ENCODE assay signal across 26 cellular contexts in genomic region chr12:120733574-120733973, GRCh38. TPM values are rescaled to one million over a fixed set of nuclear protein-coding genes. Genes with fewer than 3 reads are reported as not detected.
A peak's percentile ranks its signal among the peaks of the same experiment; 100 is the strongest.
DNase-seq lines count a peak whose midpoint lies in the region; ATAC-seq, FAIRE-seq and TF ChIP-seq lines count a peak whose summit lies in the region.
"Had no signal": no experiment of that assay in that cellular context is flagged by ENCODE, and none has a peak within 500 bp of the region (broad histone marks: within the 10 kb centered on the region; RNA-seq: fewer than 3 reads in every experiment).

No MANE protein-coding gene starts in this region.

- CTCF ChIA-PET in HepG2 (lab: Yijun Ruan, JAX; ENCODE audit: low intra/inter-chr PET ratio, low total read pairs), result no interaction called here
- CTCF ChIA-PET in GM12878 (lab: Yijun Ruan, JAX), result no interaction called here
- CTCF ChIA-PET in SK-N-SH (lab: Yijun Ruan, JAX), result no interaction called here

- H4K20me1 ChIP-seq in HepG2 (ENCODE audit: insufficient read depth, low read length), result no peaks in the 10 kb centered on the region
- H4K20me1 ChIP-seq in GM12878 (ENCODE audit: control insufficient read depth, insufficient read depth), result no peaks in the 10 kb centered on the region
- no peaks in the 10 kb centered on the region for H4K20me1 ChIP-seq in SK-N-SH (ENCODE audit: insufficient read depth)

- DNase-seq in HepG2 (ENCODE audit: low spot score), result no peak
- no peak for DNase-seq in right lobe of liver
- no peak for DNase-seq in GM12878 (ENCODE audit: low read depth, low spot score)
- peak; percentile 33 for DNase-seq in spleen
- no peak for DNase-seq in NCI-H1694 (lab: John Stamatoyannopoulos, UW)
- DNase-seq in SK-N-SH, result no peak
- DNase-seq: 8988T; ACHN; AML-193; BE2C; CD4-positive, alpha-beta T cell; CD8-positive, alpha-beta memory T cell; DMS 273 treated with DMSO at 0.1 percent for 48 hours; DMS79; EL; GDM1; H9; HFFc6 had no signal

- TF ChIP-seq POLR2A in HepG2 (IDR thresholded peaks at IDR 0.05; ENCODE audit: insufficient read depth in 1 of 2, low read depth in 2 of 2, low read length in 2 of 2) (no peak), right lobe of liver (IDR thresholded peaks at IDR 0.05) (no peak), GM12878 (IDR thresholded peaks at IDR 0.05; ENCODE audit: low read depth, low read length) (no peak), spleen (IDR thresholded peaks at IDR 0.05) (no peak)

- BruUV-seq in HepG2 (replicated peaks; lab: Mats Ljungman, UMichigan), result no TSS peak
- BruUV-seq in GM12878 (replicated peaks; lab: Mats Ljungman, UMichigan), result no TSS peak

- no peak overlapping the region for H3K4me2 ChIP-seq in HepG2 (ENCODE audit: low read depth, low read length)
- no peak overlapping the region for H3K4me2 ChIP-seq in GM12878 (ENCODE audit: control insufficient read depth, insufficient read depth)
- no peak overlapping the region for H3K4me2 ChIP-seq in SK-N-SH
- H3K4me2 ChIP-seq: A549; BLaER1 treated with 17β-estradiol and CSF1 and Interleukin-3, amounts not matched to agents 10 nM and 100 nM; GM23338 had no signal

- no peaks in the 10 kb centered on the region for H3K9me2 ChIP-seq in SK-N-SH

- H2AFZ ChIP-seq in HepG2 (ENCODE audit: low read length), result no peak overlapping the region
- no peak overlapping the region for H2AFZ ChIP-seq in GM12878 (ENCODE audit: control insufficient read depth, low read depth, low read length)
- H2AFZ ChIP-seq in SK-N-SH (ENCODE audit: low read depth), result no peak overlapping the region
- H2AFZ ChIP-seq: GM23338 had no signal

- H3K27ac ChIP-seq in HepG2 (ENCODE audit: extremely low read length, insufficient read depth, low read length) (no peak overlapping the region), right lobe of liver (no peak overlapping the region), GM12878 (ENCODE audit: control insufficient read depth, insufficient read depth) (no peak overlapping the region), spleen (no peak overlapping the region), SK-N-SH (ENCODE audit: low read depth in 2 of 2, low read length in 1 of 2) (no peak overlapping the region)
- H3K27ac ChIP-seq: A549; BLaER1 treated with 17β-estradiol and CSF1 and Interleukin-3, amounts not matched to agents 10 nM and 100 nM had no signal

- ATAC-seq in HepG2 (no peak), right lobe of liver (no peak), GM12878 (no peak), GM21619 (IDR thresholded peaks at IDR 0.05; ENCODE audit: unreplicated experiment) (no peak)
- ATAC-seq: A549, GM23338, HCT116 had no signal

- H3K9ac ChIP-seq in HepG2 (ENCODE audit: insufficient read depth, low read depth, low read length) (no peak overlapping the region), GM12878 (ENCODE audit: control insufficient read depth, insufficient read depth, low read length) (no peak overlapping the region), SK-N-SH (no peak overlapping the region)
- H3K9ac ChIP-seq: BLaER1 treated with 17β-estradiol and CSF1 and Interleukin-3, amounts not matched to agents 10 nM and 100 nM had no signal

- H3K79me2 ChIP-seq in HepG2 (ENCODE audit: insufficient read depth, low read length) (no peaks in the 10 kb centered on the region), GM12878 (ENCODE audit: control insufficient read depth, insufficient read depth, low read length) (no peaks in the 10 kb centered on the region), SK-N-SH (ENCODE audit: insufficient read depth) (no peaks in the 10 kb centered on the region)

- H3K4me3 ChIP-seq in HepG2 (replicated peaks in 1 of 3; ENCODE audit: insufficient read depth in 1 of 3, low read depth in 2 of 3, low read length in 3 of 3), result no peak overlapping the region
- no peak overlapping the region for H3K4me3 ChIP-seq in right lobe of liver
- H3K4me3 ChIP-seq in GM12878, result no peak overlapping the region
- no peak overlapping the region for H3K4me3 ChIP-seq in spleen
- H3K4me3 ChIP-seq in SK-N-SH (ENCODE audit: low read depth in 2 of 2, low read length in 1 of 2), result no peak overlapping the region
- H3K4me3 ChIP-seq: A549; BLaER1 treated with 17β-estradiol and CSF1 and Interleukin-3, amounts not matched to agents 10 nM and 100 nM; GM23338 had no signal

- POLR2A ChIA-PET in HepG2 (lab: Yijun Ruan, JAX) (no interaction called here), GM12878 (lab: Charles Lee) (no interaction called here), SK-N-SH (lab: Yijun Ruan, JAX) (no interaction called here)

- 96% methylated on average over 2 of the region's 3 CpGs for WGBS in HepG2 (ENCODE audit: low lambda C conversion rate)
- WGBS in right lobe of liver (ENCODE audit: insufficient coverage, low coverage, low lambda C conversion rate, missing lambda C conversion rate), result 90% methylated on average over 2 of the region's 3 CpGs
- WGBS in GM12878 (ENCODE audit: insufficient coverage, insufficient replicate concordance, low lambda C conversion rate, missing lambda C conversion rate), result 64% methylated on average over 3 of the region's 3 CpGs
- 84 to 94% (median 88%) methylated on average over 3 of the region's 3 CpGs for WGBS in spleen, 5 donors
- WGBS in SK-N-SH (ENCODE audit: low lambda C conversion rate), result 84% methylated on average over 3 of the region's 3 CpGs

- H3K36me3 ChIP-seq in HepG2 (replicated peaks in 1 of 2; ENCODE audit: control insufficient read depth in 1 of 2, insufficient read depth in 2 of 2, low read length in 2 of 2) (peaks cover 7 to 13% of the 10 kb centered on the region in 2 experiments; a peak in 4 of 5 replicates), right lobe of liver (peaks cover 0 to 17% (median 0%) of the 10 kb centered on the region in 4 donors), GM12878 (ENCODE audit: control insufficient read depth in 2 of 2, insufficient read depth in 2 of 2, low read length in 1 of 2) (0 out of 4 replicates have a peak, but pooled peaks cover 0 to 1% of the 10 kb centered on the region in 2 experiments), spleen (peaks cover 0 to 75% (median 20%) of the 10 kb centered on the region in 6 donors), SK-N-SH (replicated peaks in 1 of 2; ENCODE audit: control insufficient read depth in 1 of 2, insufficient read depth in 2 of 2, low read length in 1 of 2) (no peaks in the 10 kb centered on the region)
- H3K36me3 ChIP-seq: BE2C had no signal

- no peak for TF ChIP-seq CTCF in HepG2 (CRISPR knock-in tag; IDR thresholded peaks at IDR 0.05)
- TF ChIP-seq CTCF in right lobe of liver (IDR thresholded peaks at IDR 0.05), result no peak
- no peak for TF ChIP-seq CTCF in GM12878 (IDR thresholded peaks at IDR 0.05 in 2 of 3, conservative IDR thresholded peaks at IDR 0.05 in 1 of 3; ENCODE audit: control insufficient read depth in 2 of 3, extremely low read depth in 1 of 3, insufficient read depth in 1 of 3, low read depth in 3 of 3, low read length in 3 of 3)
- TF ChIP-seq CTCF in spleen (IDR thresholded peaks at IDR 0.05 in 8 of 11, conservative IDR thresholded peaks at IDR 0.05 in 3 of 11), result no peak
- no peak for TF ChIP-seq CTCF in SK-N-SH (IDR thresholded peaks at IDR 0.05)

- no peaks in the 10 kb centered on the region for H3K4me1 ChIP-seq in HepG2 (ENCODE audit: insufficient read depth, low read length)
- peaks cover 0 to 8% (median 0%) of the 10 kb centered on the region in 4 donors for H3K4me1 ChIP-seq in right lobe of liver
- H3K4me1 ChIP-seq in GM12878 (ENCODE audit: control insufficient read depth, insufficient read depth, low read length), result no peaks in the 10 kb centered on the region
- peaks cover 0 to 6% (median under 1%) of the 10 kb centered on the region in 6 donors for H3K4me1 ChIP-seq in spleen
- no peaks in the 10 kb centered on the region for H3K4me1 ChIP-seq in SK-N-SH (ENCODE audit: control insufficient read depth in 1 of 2, insufficient read depth in 2 of 2, low read depth in 1 of 2, low read length in 1 of 2)
- H3K4me1 ChIP-seq: A549; BE2C; BLaER1 treated with 17β-estradiol and CSF1 and Interleukin-3, amounts not matched to agents 10 nM and 100 nM had no signal

- SMC1A ChIA-PET in GM12878 (lab: Charles Lee; ENCODE audit: uncharacterized antibody, unreplicated experiment), result no interaction called here

- TF ChIP-seq EP300 in HepG2 (IDR thresholded peaks at IDR 0.05; ENCODE audit: low read depth in 2 of 2, low read length in 2 of 2), result no peak
- TF ChIP-seq EP300 in HepG2 (CRISPR knock-in tag; IDR thresholded peaks at IDR 0.05; ENCODE audit: borderline replicate concordance), result no peak
- TF ChIP-seq EP300 in GM12878 (IDR thresholded peaks at IDR 0.05; ENCODE audit: borderline replicate concordance in 1 of 2, control insufficient read depth in 1 of 2, low read depth in 2 of 2, low read length in 2 of 2), result no peak
- no peak for TF ChIP-seq EP300 in SK-N-SH (IDR thresholded peaks at IDR 0.05; ENCODE audit: borderline replicate concordance in 1 of 2, low read depth in 1 of 2, low read length in 1 of 2)

- H3K27me3 ChIP-seq in HepG2 (ENCODE audit: control insufficient read depth in 1 of 2, insufficient read depth in 2 of 2, low read length in 2 of 2), result no peaks in the 10 kb centered on the region
- no peaks in the 10 kb centered on the region for H3K27me3 ChIP-seq in right lobe of liver
- H3K27me3 ChIP-seq in GM12878 (replicated peaks in 1 of 2; ENCODE audit: control insufficient read depth in 2 of 2, insufficient read depth in 2 of 2, low read length in 1 of 2), result no peaks in the 10 kb centered on the region
- H3K27me3 ChIP-seq in spleen (replicated peaks in 1 of 7), result no peaks in the 10 kb centered on the region
- no peaks in the 10 kb centered on the region for H3K27me3 ChIP-seq in SK-N-SH (ENCODE audit: insufficient read depth)
- H3K27me3 ChIP-seq: BE2C; BLaER1 treated with 17β-estradiol and CSF1 and Interleukin-3, amounts not matched to agents 10 nM and 100 nM had no signal

- in situ Hi-C loops in HepG2 (cut with HindIII; ENCODE audit: extremely low pct_ligation_motif_present, low pct_unique_long_range_greater_than_20kb), result no loop called here
- in situ Hi-C loops in GM12878 (cut with MboI), result no loop called here

- H3F3A ChIP-seq in SK-N-SH (replicated peaks; ENCODE audit: insufficient read depth), result no peaks in the 10 kb centered on the region

- intact Hi-C loops in HepG2 (cut with micrococcal nuclease; ENCODE audit: unreplicated experiment) (no loop called here), right lobe of liver (cut with DNase I) (no loop called here), GM12878 (cut with micrococcal nuclease; ENCODE audit: unreplicated experiment) (no loop called here), spleen (cut with DNase I; ENCODE audit: low total_unique reads) (no loop called here)

- RAD21 ChIA-PET in GM12878 (lab: Charles Lee; ENCODE audit: unreplicated experiment), result no interaction called here

- H3K9me3 ChIP-seq in HepG2 (ENCODE audit: low read length) (no peaks in the 10 kb centered on the region), right lobe of liver (no peaks in the 10 kb centered on the region), GM12878 (replicated peaks; ENCODE audit: control insufficient read depth, insufficient read depth, low read length) (no peaks in the 10 kb centered on the region), spleen (no peaks in the 10 kb centered on the region), SK-N-SH (no peaks in the 10 kb centered on the region)
- H3K9me3 ChIP-seq: A549, BE2C had no signal

- FAIRE-seq in HepG2 (lab: Jason Lieb, UNC), result no peak
- FAIRE-seq in GM12878 (lab: Jason Lieb, UNC), result no peak
- FAIRE-seq: A549, D721Med, GM12892, GM19239 had no signal

- TF ChIP-seq RAD21 in HepG2 (CRISPR knock-in tag; IDR thresholded peaks at IDR 0.05) (no peak), GM12878 (IDR thresholded peaks at IDR 0.05; ENCODE audit: insufficient read depth, low read depth, low read length) (no peak), SK-N-SH (IDR thresholded peaks at IDR 0.05; ENCODE audit: low read length) (no peak)

RNA-seq across cellular contexts. Expression of gene ACADS, which starts 7.9 kb away (rescaled TPM):
- total RNA-seq in HepG2 (2016; rRNA removed; fragmentation: Illumina TruSeq; extraction: Trizol) (22.4 and 27.7 TPM in 2 replicates), right lobe of liver (100 to 1,000 TPM in 5 of 6 experiments, 10 to 100 TPM in 1; 94.1 to 172 (median 156) TPM), GM12878 (2014; rRNA removed) (17.1 and 18.1 TPM in 2 replicates), GM12878 (2014; rRNA removed; fragmentation: Illumina TruSeq; extraction: Trizol) (4.1 and 5.0 TPM in 2 replicates), GM12878 (2021) (14.7 and 15.4 TPM in 2 replicates), spleen (10 to 100 TPM; 21.4 to 55.1 (median 35.1) TPM)
- 6.0 and 6.3 TPM in 2 replicates for total RNA-seq in HepG2 (2016; cell fraction: cytosol; rRNA removed; fragmentation: Illumina TruSeq; extraction: Trizol; ENCODE audit: low read depth)
- 23.1 and 29.1 TPM in 2 replicates for total RNA-seq in HepG2 (2016; cell fraction: insoluble cytoplasmic fraction; rRNA removed; fragmentation: Illumina TruSeq; extraction: Trizol)
- 9.4 and 9.6 TPM in 2 replicates for total RNA-seq in HepG2 (2016; cell fraction: membrane; rRNA removed; fragmentation: Illumina TruSeq; extraction: Trizol)
- total RNA-seq in HepG2 (2016; cell fraction: nucleus; rRNA removed; fragmentation: Illumina TruSeq; extraction: Trizol), result 15.4 and 17.9 TPM in 2 replicates
- polyA plus RNA-seq in HepG2 (2011; rRNA removed) (17.4 and 25.4 TPM in 2 replicates), GM12878 (2011; rRNA removed) (2.6 and 5.0 TPM in 2 replicates), GM12878 (2014; fragmentation: Illumina TruSeq; extraction: Trizol) (0.40 and 2.4 TPM in 2 replicates), GM12878 (2014; fragmentation: Nextera tagmentation; extraction: Ambion mirVana) (under 1 TPM; 0.05 to 0.38 TPM), GM12878 (2014; rRNA removed) (15.3 and 16.0 TPM in 2 replicates), GM12878 (2016; fragmentation: Nextera tagmentation; extraction: Ambion mirVana) (10 to 100 TPM; 16.5 to 18.1 TPM), spleen (10 to 100 TPM; 21.2 to 66.4 (median 40.1) TPM), SK-N-SH (2012; rRNA removed) (4.5 and 4.9 TPM in 2 replicates)
- polyA plus RNA-seq in HepG2 (2011; cell fraction: cytosol; rRNA removed), result 18.0 and 24.2 TPM in 2 replicates
- 56.5 and 57.9 TPM in 2 replicates for polyA plus RNA-seq in HepG2 (2011; cell fraction: nucleus; rRNA removed)
- polyA plus RNA-seq in HepG2 (2012), result 16.1 and 18.5 TPM in 2 replicates
- 4.5 and 4.6 TPM in 2 replicates for polyA plus RNA-seq in HepG2 (2016; cell fraction: cytosol; fragmentation: Illumina TruSeq; extraction: Trizol; ENCODE audit: low read depth)
- 17.0 and 22.0 TPM in 2 replicates for polyA plus RNA-seq in HepG2 (2016; cell fraction: insoluble cytoplasmic fraction; fragmentation: Illumina TruSeq; extraction: Trizol; ENCODE audit: low read depth)
- 5.6 and 5.7 TPM in 2 replicates for polyA plus RNA-seq in HepG2 (2016; cell fraction: membrane; fragmentation: Illumina TruSeq; extraction: Trizol; ENCODE audit: low read depth)
- 30.9 and 31.9 TPM in 2 replicates for polyA plus RNA-seq in HepG2 (2016; cell fraction: nucleus; fragmentation: Illumina TruSeq; extraction: Trizol; ENCODE audit: insufficient read depth, low read depth)
- 6.9 and 23.2 TPM in 2 replicates for polyA minus RNA-seq in HepG2 (2011; rRNA and poly(A)+ RNA removed; ENCODE audit: low replicate concordance)
- polyA minus RNA-seq in HepG2 (2011; cell fraction: cytosol; rRNA and poly(A)+ RNA removed), result 15.2 and 16.1 TPM in 2 replicates
- polyA minus RNA-seq in HepG2 (2011; cell fraction: nucleus; rRNA and poly(A)+ RNA removed), result 9.3 and 10.6 TPM in 2 replicates
- 7.3 and 9.4 TPM in 2 replicates for total RNA-seq in GM12878 (2013; cell fraction: nucleolus; rRNA removed)
- polyA plus RNA-seq in GM12878 (2011; ENCODE audit: low read depth), result 3.6 TPM
- polyA plus RNA-seq in GM12878 (2011; cell fraction: cytosol; rRNA removed), result 8.0 and 11.7 TPM in 2 replicates
- polyA plus RNA-seq in GM12878 (2011; cell fraction: nucleus; rRNA removed), result 22.4 and 23.8 TPM in 2 replicates
- 14.1 and 16.9 TPM in 2 replicates for polyA plus RNA-seq in GM12878 (2012)
- 1.4 and 6.0 TPM in 2 replicates for polyA minus RNA-seq in GM12878 (2011; rRNA and poly(A)+ RNA removed)
- polyA minus RNA-seq in GM12878 (2011; cell fraction: cytosol; rRNA and poly(A)+ RNA removed), result 3.6 TPM in 2 replicates
- polyA minus RNA-seq in GM12878 (2011; cell fraction: nucleus; rRNA and poly(A)+ RNA removed), result 4.0 and 4.1 TPM in 2 replicates
- 1.3 and 2.9 TPM in 2 replicates for polyA plus RNA-seq in SK-N-SH (2012; cell fraction: cytosol; rRNA removed)
- 17.0 and 23.0 TPM in 2 replicates for polyA plus RNA-seq in SK-N-SH (2012; cell fraction: nucleus; rRNA removed)

RNA-seq across cellular contexts. Expression of gene UNC119B, which starts 23.3 kb away (rescaled TPM):
- 19.6 and 30.7 TPM in 2 replicates for total RNA-seq in HepG2 (2016; rRNA removed; fragmentation: Illumina TruSeq; extraction: Trizol)
- total RNA-seq in HepG2 (2016; cell fraction: cytosol; rRNA removed; fragmentation: Illumina TruSeq; extraction: Trizol; ENCODE audit: low read depth), result 4.9 and 5.2 TPM in 2 replicates
- total RNA-seq in HepG2 (2016; cell fraction: insoluble cytoplasmic fraction; rRNA removed; fragmentation: Illumina TruSeq; extraction: Trizol), result 20.3 and 28.2 TPM in 2 replicates
- total RNA-seq in HepG2 (2016; cell fraction: membrane; rRNA removed; fragmentation: Illumina TruSeq; extraction: Trizol), result 13.5 and 13.6 TPM in 2 replicates
- 15.8 and 19.8 TPM in 2 replicates for total RNA-seq in HepG2 (2016; cell fraction: nucleus; rRNA removed; fragmentation: Illumina TruSeq; extraction: Trizol)
- 18.6 and 19.7 TPM in 2 replicates for polyA plus RNA-seq in HepG2 (2011; rRNA removed)
- polyA plus RNA-seq in HepG2 (2011; cell fraction: cytosol; rRNA removed), result 14.9 and 17.8 TPM in 2 replicates
- polyA plus RNA-seq in HepG2 (2011; cell fraction: nucleus; rRNA removed), result 19.3 and 19.7 TPM in 2 replicates
- 16.7 and 17.6 TPM in 2 replicates for polyA plus RNA-seq in HepG2 (2012)
- polyA plus RNA-seq in HepG2 (2016; cell fraction: cytosol; fragmentation: Illumina TruSeq; extraction: Trizol; ENCODE audit: low read depth), result 3.8 and 4.1 TPM in 2 replicates
- 27.6 and 27.9 TPM in 2 replicates for polyA plus RNA-seq in HepG2 (2016; cell fraction: insoluble cytoplasmic fraction; fragmentation: Illumina TruSeq; extraction: Trizol; ENCODE audit: low read depth)
- polyA plus RNA-seq in HepG2 (2016; cell fraction: membrane; fragmentation: Illumina TruSeq; extraction: Trizol; ENCODE audit: low read depth), result 9.0 TPM in 2 replicates
- polyA plus RNA-seq in HepG2 (2016; cell fraction: nucleus; fragmentation: Illumina TruSeq; extraction: Trizol; ENCODE audit: insufficient read depth, low read depth), result 25.6 and 26.1 TPM in 2 replicates
- 27.6 and 29.3 TPM in 2 replicates for polyA minus RNA-seq in HepG2 (2011; rRNA and poly(A)+ RNA removed; ENCODE audit: low replicate concordance)
- 14.1 and 15.8 TPM in 2 replicates for polyA minus RNA-seq in HepG2 (2011; cell fraction: cytosol; rRNA and poly(A)+ RNA removed)
- polyA minus RNA-seq in HepG2 (2011; cell fraction: nucleus; rRNA and poly(A)+ RNA removed), result 11.6 and 11.8 TPM in 2 replicates
- 10 to 100 TPM in 1 of 6 experiments, 1 to 10 TPM in 5; 4.7 to 10.2 (median 6.6) TPM for total RNA-seq in right lobe of liver
- 19.8 and 23.2 TPM in 2 replicates for total RNA-seq in GM12878 (2013; cell fraction: nucleolus; rRNA removed)
- total RNA-seq in GM12878 (2014; rRNA removed), result 8.7 and 10.3 TPM in 2 replicates
- 10.1 and 10.6 TPM in 2 replicates for total RNA-seq in GM12878 (2014; rRNA removed; fragmentation: Illumina TruSeq; extraction: Trizol)
- 22.4 and 23.3 TPM in 2 replicates for total RNA-seq in GM12878 (2021)
- polyA plus RNA-seq in GM12878 (2011; ENCODE audit: low read depth), result 13.1 TPM
- polyA plus RNA-seq in GM12878 (2011; rRNA removed), result 31.5 and 31.7 TPM in 2 replicates
- 27.5 and 28.4 TPM in 2 replicates for polyA plus RNA-seq in GM12878 (2011; cell fraction: cytosol; rRNA removed)
- polyA plus RNA-seq in GM12878 (2011; cell fraction: nucleus; rRNA removed), result 35.2 and 38.9 TPM in 2 replicates
- 13.6 and 16.4 TPM in 2 replicates for polyA plus RNA-seq in GM12878 (2012)
- polyA plus RNA-seq in GM12878 (2014; fragmentation: Illumina TruSeq; extraction: Trizol), result 16.3 and 17.9 TPM in 2 replicates
- polyA plus RNA-seq in GM12878 (2014; fragmentation: Nextera tagmentation; extraction: Ambion mirVana), result 1 to 10 TPM; 4.3 to 8.5 TPM
- polyA plus RNA-seq in GM12878 (2014; rRNA removed), result 20.8 and 23.9 TPM in 2 replicates
- polyA plus RNA-seq in GM12878 (2016; fragmentation: Nextera tagmentation; extraction: Ambion mirVana), result 1 to 10 TPM; 5.9 to 7.6 TPM
- polyA minus RNA-seq in GM12878 (2011; rRNA and poly(A)+ RNA removed), result 27.7 and 28.8 TPM in 2 replicates
- polyA minus RNA-seq in GM12878 (2011; cell fraction: cytosol; rRNA and poly(A)+ RNA removed), result 6.5 and 10.8 TPM in 2 replicates
- 13.2 and 18.2 TPM in 2 replicates for polyA minus RNA-seq in GM12878 (2011; cell fraction: nucleus; rRNA and poly(A)+ RNA removed)
- 10 to 100 TPM; 13.0 to 32.2 (median 29.8) TPM for total RNA-seq in spleen
- polyA plus RNA-seq in spleen, result 10 to 100 TPM in 1 of 3 donors, 1 to 10 TPM in 2; 5.5 to 17.3 (median 8.1) TPM
- polyA plus RNA-seq in SK-N-SH (2012; rRNA removed), result 23.6 and 32.0 TPM in 2 replicates
- 25.3 and 28.0 TPM in 2 replicates for polyA plus RNA-seq in SK-N-SH (2012; cell fraction: cytosol; rRNA removed)
- polyA plus RNA-seq in SK-N-SH (2012; cell fraction: nucleus; rRNA removed), result 23.7 and 28.0 TPM in 2 replicates

RNA-seq across cellular contexts. Expression of gene MLEC, which starts 46.6 kb away (rescaled TPM):
- total RNA-seq in HepG2 (2016; rRNA removed; fragmentation: Illumina TruSeq; extraction: Trizol), result 95.5 and 156 TPM in 2 replicates
- total RNA-seq in HepG2 (2016; cell fraction: cytosol; rRNA removed; fragmentation: Illumina TruSeq; extraction: Trizol; ENCODE audit: low read depth), result 31.1 and 43.3 TPM in 2 replicates
- total RNA-seq in HepG2 (2016; cell fraction: insoluble cytoplasmic fraction; rRNA removed; fragmentation: Illumina TruSeq; extraction: Trizol), result 92.5 and 153 TPM in 2 replicates
- total RNA-seq in HepG2 (2016; cell fraction: membrane; rRNA removed; fragmentation: Illumina TruSeq; extraction: Trizol), result 74.8 and 84.9 TPM in 2 replicates
- total RNA-seq in HepG2 (2016; cell fraction: nucleus; rRNA removed; fragmentation: Illumina TruSeq; extraction: Trizol), result 133 and 164 TPM in 2 replicates
- 35.3 and 49.8 TPM in 2 replicates for polyA plus RNA-seq in HepG2 (2011; rRNA removed)
- polyA plus RNA-seq in HepG2 (2011; cell fraction: cytosol; rRNA removed), result 26.8 and 37.8 TPM in 2 replicates
- polyA plus RNA-seq in HepG2 (2011; cell fraction: nucleus; rRNA removed), result 18.9 and 25.8 TPM in 2 replicates
- 53.8 and 55.5 TPM in 2 replicates for polyA plus RNA-seq in HepG2 (2012)
- polyA plus RNA-seq in HepG2 (2016; cell fraction: cytosol; fragmentation: Illumina TruSeq; extraction: Trizol; ENCODE audit: low read depth), result 50.6 and 60.4 TPM in 2 replicates
- polyA plus RNA-seq in HepG2 (2016; cell fraction: insoluble cytoplasmic fraction; fragmentation: Illumina TruSeq; extraction: Trizol; ENCODE audit: low read depth), result 79.3 and 82.1 TPM in 2 replicates
- 61.3 and 75.0 TPM in 2 replicates for polyA plus RNA-seq in HepG2 (2016; cell fraction: membrane; fragmentation: Illumina TruSeq; extraction: Trizol; ENCODE audit: low read depth)
- 177 and 196 TPM in 2 replicates for polyA plus RNA-seq in HepG2 (2016; cell fraction: nucleus; fragmentation: Illumina TruSeq; extraction: Trizol; ENCODE audit: insufficient read depth, low read depth)
- polyA minus RNA-seq in HepG2 (2011; rRNA and poly(A)+ RNA removed; ENCODE audit: low replicate concordance), result 39.9 and 58.9 TPM in 2 replicates
- polyA minus RNA-seq in HepG2 (2011; cell fraction: cytosol; rRNA and poly(A)+ RNA removed), result 37.0 and 60.4 TPM in 2 replicates
- polyA minus RNA-seq in HepG2 (2011; cell fraction: nucleus; rRNA and poly(A)+ RNA removed), result 19.3 and 30.8 TPM in 2 replicates
- 100 to 1,000 TPM; 102 to 193 (median 126) TPM for total RNA-seq in right lobe of liver
- total RNA-seq in GM12878 (2013; cell fraction: nucleolus; rRNA removed), result 172 and 187 TPM in 2 replicates
- total RNA-seq in GM12878 (2014; rRNA removed), result 76.4 and 84.6 TPM in 2 replicates
- total RNA-seq in GM12878 (2014; rRNA removed; fragmentation: Illumina TruSeq; extraction: Trizol), result 95.2 and 99.8 TPM in 2 replicates
- 131 and 140 TPM in 2 replicates for total RNA-seq in GM12878 (2021)
- 46.5 TPM for polyA plus RNA-seq in GM12878 (2011; ENCODE audit: low read depth)
- 149 and 154 TPM in 2 replicates for polyA plus RNA-seq in GM12878 (2011; rRNA removed)
- 87.9 and 96.6 TPM in 2 replicates for polyA plus RNA-seq in GM12878 (2011; cell fraction: cytosol; rRNA removed)
- polyA plus RNA-seq in GM12878 (2011; cell fraction: nucleus; rRNA removed), result 76.3 and 77.4 TPM in 2 replicates
- 66.0 and 70.2 TPM in 2 replicates for polyA plus RNA-seq in GM12878 (2012)
- polyA plus RNA-seq in GM12878 (2014; fragmentation: Illumina TruSeq; extraction: Trizol), result 107 and 152 TPM in 2 replicates
- 10 to 100 TPM; 26.7 to 28.2 TPM for polyA plus RNA-seq in GM12878 (2014; fragmentation: Nextera tagmentation; extraction: Ambion mirVana)
- 61.4 and 64.4 TPM in 2 replicates for polyA plus RNA-seq in GM12878 (2014; rRNA removed)
- polyA plus RNA-seq in GM12878 (2016; fragmentation: Nextera tagmentation; extraction: Ambion mirVana), result 100 to 1,000 TPM; 158 to 172 TPM
- polyA minus RNA-seq in GM12878 (2011; rRNA and poly(A)+ RNA removed), result 107 and 156 TPM in 2 replicates
- polyA minus RNA-seq in GM12878 (2011; cell fraction: cytosol; rRNA and poly(A)+ RNA removed), result 37.3 and 47.4 TPM in 2 replicates
- 22.4 and 24.8 TPM in 2 replicates for polyA minus RNA-seq in GM12878 (2011; cell fraction: nucleus; rRNA and poly(A)+ RNA removed)
- 100 to 1,000 TPM in 1 of 7 donors, 10 to 100 TPM in 6; 60.1 to 117 (median 78.5) TPM for total RNA-seq in spleen
- polyA plus RNA-seq in spleen, result 10 to 100 TPM in 2 of 3 donors, 1 to 10 TPM in 1; 7.7 to 22.6 (median 10.9) TPM
- polyA plus RNA-seq in SK-N-SH (2012; rRNA removed), result 23.4 and 27.8 TPM in 2 replicates
- 32.4 and 33.3 TPM in 2 replicates for polyA plus RNA-seq in SK-N-SH (2012; cell fraction: cytosol; rRNA removed)
- 12.2 and 23.2 TPM in 2 replicates for polyA plus RNA-seq in SK-N-SH (2012; cell fraction: nucleus; rRNA removed)
